Comparison of ENCODE assay signal across 28 cellular contexts in the genomic region with DNA sequence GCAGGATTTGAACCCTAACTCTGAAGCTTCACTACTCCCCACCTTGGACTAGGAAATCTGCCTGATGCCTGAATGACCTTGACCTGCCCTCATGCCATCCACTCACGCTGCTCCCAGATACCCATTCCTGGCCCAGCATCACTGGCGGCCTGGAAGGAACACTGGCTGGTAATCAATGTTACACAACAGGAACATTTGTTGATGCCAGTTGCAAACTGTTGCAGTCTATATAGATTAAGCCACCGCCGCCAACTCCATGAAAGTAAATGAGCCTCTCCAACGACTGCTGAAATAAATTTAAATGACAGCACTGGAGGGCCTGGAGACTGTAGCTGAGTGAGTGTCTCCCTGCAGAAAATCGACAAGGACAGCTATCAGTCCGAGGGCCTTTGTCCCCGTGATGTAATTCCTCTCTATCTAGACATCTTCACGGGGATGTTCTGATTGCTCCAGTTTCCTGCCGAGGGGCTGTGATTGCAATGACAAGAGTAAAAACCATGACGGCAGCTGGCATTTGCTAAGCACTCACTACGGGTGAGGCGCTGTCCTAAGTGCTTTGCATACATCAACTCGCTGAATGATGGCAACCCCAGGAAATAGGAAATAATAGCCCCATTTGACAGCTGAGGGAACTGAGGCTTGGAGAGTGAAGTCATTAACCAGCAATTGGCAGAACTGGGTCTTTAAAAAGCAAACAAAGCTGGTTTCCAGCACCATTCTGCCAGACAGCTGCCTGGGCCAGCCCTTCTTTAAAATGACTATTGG.
"Had no signal": no experiment of that assay in that cellular context is flagged by ENCODE, and none has a peak within 500 bp of the region (broad histone marks: within the 10 kb centered on the region; RNA-seq: fewer than 3 reads in every experiment).

No MANE protein-coding gene starts in this region.

- FAIRE-seq: endometrium, endothelial cell of umbilical vein, frontal cortex had no signal

- H3K36me3 ChIP-seq: cardiac muscle cell, colonic mucosa had no signal

- H3K4me3 Mint-ChIP-seq: activated CD4-positive, alpha-beta memory T cell treated with anti-CD3 and anti-CD28 coated beads, Interleukin-2, amount 10 ng/mL, durations not matched to agents 7 days and 5 days; activated CD4-positive, alpha-beta T cell treated with anti-CD3 and anti-CD28 coated beads for 36 hours; activated CD4-positive, alpha-beta T cell treated with anti-CD3 and anti-CD28 coated beads, Interleukin-2, amount 10 ng/mL, durations not matched to agents 24 days and 14 days; activated naive CD8-positive, alpha-beta T cell; activated T-cell treated with anti-CD3 and anti-CD28 coated beads, Interleukin-2, amount 50 U/mL, for 24 hours; activated T-cell treated with anti-CD3 and anti-CD28 coated beads, Interleukin-2, amount 50 U/mL, for 72 hours had no signal

- H3K4me3 ChIP-seq: body of pancreas, cardiac muscle cell, colonic mucosa had no signal

- H3K27me3 ChIP-seq: cardiac muscle cell, colonic mucosa had no signal

- H3K9me3 ChIP-seq: body of pancreas, colonic mucosa had no signal

- H3K9me3 Mint-ChIP-seq: activated CD4-positive, alpha-beta memory T cell treated with anti-CD3 and anti-CD28 coated beads, Interleukin-2, amount 10 ng/mL, durations not matched to agents 7 days and 5 days; activated CD4-positive, alpha-beta T cell treated with anti-CD3 and anti-CD28 coated beads, Interleukin-2, amount 10 ng/mL, durations not matched to agents 24 days and 14 days; activated T-cell treated with anti-CD3 and anti-CD28 coated beads, Interleukin-2, amount 50 U/mL, for 24 hours had no signal

- DNase-seq: activated CD4-positive, alpha-beta memory T cell treated with anti-CD3 and anti-CD28 coated beads, Interleukin-2, amount 10 ng/mL, durations not matched to agents 7 days and 5 days; activated CD4-positive, alpha-beta T cell treated with anti-CD3 and anti-CD28 coated beads for 36 hours; activated CD4-positive, alpha-beta T cell treated with anti-CD3 and anti-CD28 coated beads, Interleukin-2, amount 10 ng/mL, durations not matched to agents 24 days and 14 days; activated CD4-positive, CD25-positive, alpha-beta regulatory T cell; activated CD4-positive, CD25-positive, alpha-beta regulatory T cell treated with anti-CD3 and anti-CD28 coated beads, Interleukin-2, amount 50 U/mL, for 72 hours; activated CD8-positive, alpha-beta memory T cell treated with anti-CD3 and anti-CD28 coated beads, Interleukin-2, amount 50 U/mL, for 48 hours; activated gamma-delta T cell; activated naive CD4-positive, alpha-beta T cell treated with anti-CD3 and anti-CD28 coated beads, Interleukin-2, amount 50 U/mL, for 16 hours; activated naive CD4-positive, alpha-beta T cell treated with Interleukin-2 at 50 U/mL for 16 hours; activated T-cell treated with anti-CD3 and anti-CD28 coated beads for 4 hours; activated T-cell treated with anti-CD3 and anti-CD28 coated beads, Interleukin-2, amount 50 U/mL, for 24 hours; activated T-cell treated with anti-CD3 and anti-CD28 coated beads, Interleukin-2, amount 50 U/mL, for 72 hours; amniotic stem cell; anterior cingulate cortex; body of pancreas; central memory CD4-positive, alpha-beta T cell; cerebellar nuclear complex; colonic mucosa; effector CD8-positive, alpha-beta T cell; foreskin fibroblast; head of caudate nucleus; T-helper 2 cell had no signal

- H3K27ac Mint-ChIP-seq: activated CD4-positive, alpha-beta memory T cell treated with anti-CD3 and anti-CD28 coated beads, Interleukin-2, amount 10 ng/mL, durations not matched to agents 7 days and 5 days; activated CD4-positive, alpha-beta T cell treated with anti-CD3 and anti-CD28 coated beads for 36 hours; activated CD4-positive, alpha-beta T cell treated with anti-CD3 and anti-CD28 coated beads, Interleukin-2, amount 10 ng/mL, durations not matched to agents 24 days and 14 days; activated naive CD8-positive, alpha-beta T cell; activated T-cell treated with anti-CD3 and anti-CD28 coated beads, Interleukin-2, amount 50 U/mL, for 24 hours; activated T-cell treated with anti-CD3 and anti-CD28 coated beads, Interleukin-2, amount 50 U/mL, for 72 hours had no signal

- H3K36me3 Mint-ChIP-seq: activated naive CD8-positive, alpha-beta T cell had no signal

- ATAC-seq: activated CD4-positive, alpha-beta T cell treated with anti-CD3 and anti-CD28 coated beads for 36 hours; activated T-cell treated with anti-CD3 and anti-CD28 coated beads, Interleukin-2, amount 50 U/mL, for 72 hours; body of pancreas had no signal

- H3K27ac ChIP-seq: body of pancreas, cardiac muscle cell, colonic mucosa, epithelial cell of prostate had no signal

- H3K4me1 ChIP-seq: body of pancreas, colonic mucosa had no signal
